Comparison of ENCODE assay signal across 2 cellular contexts in genomic region chr5:61308699-61309098, GRCh38.
TF ChIP-seq lines count a peak whose summit lies in the region.

No MANE protein-coding gene starts in this region.

TF ChIP-seq in A549, 52 proteins besides CTCF, POLR2A, EP300 and RAD21:
- TF ChIP-seq ATOH8 (CRISPR knock-in tag; IDR thresholded peaks at IDR 0.05; ENCODE audit: low read depth), result no peak
- no peak for TF ChIP-seq EHF (CRISPR knock-in tag; IDR thresholded peaks at IDR 0.05)
- TF ChIP-seq ESRRA (IDR thresholded peaks at IDR 0.05; ENCODE audit: borderline replicate concordance, low read length), result no peak
- TF ChIP-seq KDM5A (IDR thresholded peaks at IDR 0.05), result no peak

TF ChIP-seq in H1, 55 proteins besides CTCF, POLR2A, EP300 and RAD21:
- TF ChIP-seq ASH2L (IDR thresholded peaks at IDR 0.05; ENCODE audit: low read length), result no peak
- TF ChIP-seq JUN (IDR thresholded peaks at IDR 0.05; ENCODE audit: low read depth, low read length), result no peak
- TF ChIP-seq EGR1 (IDR thresholded peaks at IDR 0.05; ENCODE audit: borderline replicate concordance, low read depth, low read length), result no peak
